12 cellular contexts compared by ENCODE assay signal in genomic region chr11:34640050-34640971, GRCh38. TPM values are rescaled to one million over a fixed set of nuclear protein-coding genes. Genes with fewer than 3 reads are reported as not detected.
A peak's percentile ranks its signal among the peaks of the same experiment; 100 is the strongest.
DNase-seq lines count a peak whose midpoint lies in the region; ATAC-seq and TF ChIP-seq lines count a peak whose summit lies in the region.
"Had no signal": no experiment of that assay in that cellular context is flagged by ENCODE, and none has a peak within 500 bp of the region (broad histone marks: within the 10 kb centered on the region; RNA-seq: fewer than 3 reads in every experiment).

No MANE protein-coding gene starts in this region.

- TF ChIP-seq CTCF in epithelial cell of proximal tubule (conservative IDR thresholded peaks at IDR 0.05; ENCODE audit: low read depth, low read length), result no peak

- POLR2A ChIA-PET in activated CD4-positive, alpha-beta T cell treated with anti-CD3 and anti-CD28 coated beads, Interleukin-2, amount 10 ng/mL, durations not matched to agents 7 days and 5 days (lab: Charles Lee), result no interaction called here

- CTCF ChIA-PET in activated CD4-positive, alpha-beta T cell treated with anti-CD3 and anti-CD28 coated beads, Interleukin-2, amount 10 ng/mL, durations not matched to agents 7 days and 5 days (lab: Charles Lee), result interaction anchor here (1.1 to 1.8 kb wide), 3 partner anchors 9 to 39 kb away, joined by 3 to 7 read pairs (median 3); no protein-coding TSS in a partner anchor

- no peaks in the 10 kb centered on the region for H3K36me3 Mint-ChIP-seq in stimulated activated memory B cell treated with anti-CD40 and anti-IgM and Interleukin-4, amounts not matched to agents 10 μg/mL and 1 μg/mL and 100 μg/mL, for 72 hours
- H3K36me3 Mint-ChIP-seq in activated CD4-positive, alpha-beta T cell treated with anti-CD3 and anti-CD28 coated beads, Interleukin-2, amount 10 ng/mL, durations not matched to agents 7 days and 5 days (ENCODE audit: low read depth), result no peaks in the 10 kb centered on the region
- no peaks in the 10 kb centered on the region for H3K36me3 Mint-ChIP-seq in stimulated activated effector memory CD8-positive, alpha-beta T cell treated with anti-CD3 and anti-CD28 coated beads, Interleukin-12 subunit alpha, Interleukin-12 subunit beta, amount 100 ng/mL, for 72 hours

- H3K27ac Mint-ChIP-seq in stimulated activated memory B cell treated with anti-CD40 and anti-IgM and Interleukin-4, amounts not matched to agents 10 μg/mL and 1 μg/mL and 100 μg/mL, for 72 hours, result peak overlapping the region; percentile 28
- no peak overlapping the region for H3K27ac Mint-ChIP-seq in activated CD4-positive, alpha-beta T cell treated with anti-CD3 and anti-CD28 coated beads, Interleukin-2, amount 10 ng/mL, durations not matched to agents 7 days and 5 days
- no peak overlapping the region for H3K27ac Mint-ChIP-seq in stimulated activated effector memory CD8-positive, alpha-beta T cell treated with anti-CD3 and anti-CD28 coated beads, Interleukin-12 subunit alpha, Interleukin-12 subunit beta, amount 100 ng/mL, for 72 hours
- H3K27ac Mint-ChIP-seq: activated T-helper 2 cell treated with anti-CD3 and anti-CD28 coated beads, Interferon-gamma antibody, Interleukin-2, Interleukin-4, amounts not matched to agents 10 μg/mL and 5 μg/mL and 100 μg/mL, durations not matched to agents 14 hours and 24 hours and 36 hours had no signal

- H3K4me1 Mint-ChIP-seq in stimulated activated memory B cell treated with anti-CD40 and anti-IgM and Interleukin-4, amounts not matched to agents 10 μg/mL and 1 μg/mL and 100 μg/mL, for 72 hours, result no peaks in the 10 kb centered on the region
- no peaks in the 10 kb centered on the region for H3K4me1 Mint-ChIP-seq in activated CD4-positive, alpha-beta T cell treated with anti-CD3 and anti-CD28 coated beads, Interleukin-2, amount 10 ng/mL, durations not matched to agents 7 days and 5 days
- H3K4me1 Mint-ChIP-seq in stimulated activated effector memory CD8-positive, alpha-beta T cell treated with anti-CD3 and anti-CD28 coated beads, Interleukin-12 subunit alpha, Interleukin-12 subunit beta, amount 100 ng/mL, for 72 hours, result no peaks in the 10 kb centered on the region

- no peak overlapping the region for H3K4me3 ChIP-seq in epithelial cell of proximal tubule (ENCODE audit: low read depth, low read length)

- H3K4me3 Mint-ChIP-seq in stimulated activated memory B cell treated with anti-CD40 and anti-IgM and Interleukin-4, amounts not matched to agents 10 μg/mL and 1 μg/mL and 100 μg/mL, for 72 hours, result no peak overlapping the region
- no peak overlapping the region for H3K4me3 Mint-ChIP-seq in activated CD4-positive, alpha-beta T cell treated with anti-CD3 and anti-CD28 coated beads, Interleukin-2, amount 10 ng/mL, durations not matched to agents 7 days and 5 days
- no peak overlapping the region for H3K4me3 Mint-ChIP-seq in stimulated activated effector memory CD8-positive, alpha-beta T cell treated with anti-CD3 and anti-CD28 coated beads, Interleukin-12 subunit alpha, Interleukin-12 subunit beta, amount 100 ng/mL, for 72 hours

- no peaks in the 10 kb centered on the region for H3K9me3 Mint-ChIP-seq in stimulated activated memory B cell treated with anti-CD40 and anti-IgM and Interleukin-4, amounts not matched to agents 10 μg/mL and 1 μg/mL and 100 μg/mL, for 72 hours
- no peaks in the 10 kb centered on the region for H3K9me3 Mint-ChIP-seq in activated CD4-positive, alpha-beta T cell treated with anti-CD3 and anti-CD28 coated beads, Interleukin-2, amount 10 ng/mL, durations not matched to agents 7 days and 5 days
- H3K9me3 Mint-ChIP-seq in stimulated activated effector memory CD8-positive, alpha-beta T cell treated with anti-CD3 and anti-CD28 coated beads, Interleukin-12 subunit alpha, Interleukin-12 subunit beta, amount 100 ng/mL, for 72 hours, result no peaks in the 10 kb centered on the region
- H3K9me3 Mint-ChIP-seq: activated T-helper 2 cell treated with anti-CD3 and anti-CD28 coated beads, Interferon-gamma antibody, Interleukin-2, Interleukin-4, amounts not matched to agents 10 μg/mL and 5 μg/mL and 100 μg/mL, durations not matched to agents 14 hours and 24 hours and 36 hours had no signal

- DNase-seq in HT-29 (ENCODE audit: low spot score) (peak; percentile 98), epithelial cell of proximal tubule (ENCODE audit: low read depth) (peak; percentile 78), activated gamma-delta T cell treated with Interleukin-2 at 50 U/mL for 16 hours (no peak)
- no peak for DNase-seq in stimulated activated CD4-positive, alpha-beta T cell treated with anti-CD3 and anti-CD28 coated beads, Interleukin-15, amount 100 ng/mL, for 24 hours
- no peak for DNase-seq in activated CD4-positive, alpha-beta T cell treated with anti-CD3 and anti-CD28 coated beads, Interleukin-2, amount 10 ng/mL, durations not matched to agents 7 days and 5 days
- DNase-seq in stimulated activated effector memory CD8-positive, alpha-beta T cell treated with anti-CD3 and anti-CD28 coated beads, Interleukin-12 subunit alpha, Interleukin-12 subunit beta, amount 100 ng/mL, for 72 hours (ENCODE audit: low spot score in 2 of 2), result no peak
- DNase-seq: hippocampal formation; NCI-H2081; stimulated activated CD4-positive, alpha-beta T cell treated with anti-CD3 and anti-CD28 coated beads, Interleukin-4, amount 100 ng/mL, for 24 hours had no signal

- no peaks in the 10 kb centered on the region for H3K27me3 Mint-ChIP-seq in stimulated activated memory B cell treated with anti-CD40 and anti-IgM and Interleukin-4, amounts not matched to agents 10 μg/mL and 1 μg/mL and 100 μg/mL, for 72 hours
- peaks cover 32% of the 10 kb centered on the region for H3K27me3 Mint-ChIP-seq in activated CD4-positive, alpha-beta T cell treated with anti-CD3 and anti-CD28 coated beads, Interleukin-2, amount 10 ng/mL, durations not matched to agents 7 days and 5 days

- peak; percentile 96 for ATAC-seq in GM21423 (IDR thresholded peaks at IDR 0.05; ENCODE audit: unreplicated experiment)
- ATAC-seq in stimulated activated memory B cell treated with anti-CD40 and anti-IgM and Interleukin-4, amounts not matched to agents 10 μg/mL and 1 μg/mL and 100 μg/mL, for 72 hours, result no peak
- no peak for ATAC-seq in stimulated activated effector memory CD8-positive, alpha-beta T cell treated with anti-CD3 and anti-CD28 coated beads, Interleukin-12 subunit alpha, Interleukin-12 subunit beta, amount 100 ng/mL, for 72 hours

RNA-seq across cellular contexts. Expression of gene EHF, which starts 19.4 kb away (rescaled TPM):
- 258 and 320 TPM in 2 replicates for total RNA-seq in HT-29 (2014; rRNA removed; shearing (Covaris generic))
- 17.1 and 22.7 TPM in 2 replicates for total RNA-seq in epithelial cell of proximal tubule
- total RNA-seq in activated CD4-positive, alpha-beta T cell treated with anti-CD3 and anti-CD28 coated beads, Interleukin-2, amount 10 ng/mL, durations not matched to agents 7 days and 5 days, result under 1 TPM in 1 of 2 experiments, not detected in 1; 0.47 TPM
- total RNA-seq: activated T-helper 2 cell treated with anti-CD3 and anti-CD28 coated beads, Interferon-gamma antibody, Interleukin-2, Interleukin-4, amounts not matched to agents 10 μg/mL and 5 μg/mL and 100 μg/mL, durations not matched to agents 14 hours and 24 hours and 36 hours had no signal

Comparison
In these comparisons a context has a peak if more than half of its experiments do, and no peak if none do; other contexts are left out.
1. DNase-seq: peak in HT-29 (single experiment) and epithelial cell of proximal tubule (single experiment); none in stimulated activated CD4-positive, alpha-beta T cell treated with anti-CD3 and anti-CD28 coated beads, Interleukin-15, amount 100 ng/mL, for 24 hours (single experiment), activated CD4-positive, alpha-beta T cell treated with anti-CD3 and anti-CD28 coated beads, Interleukin-2, amount 10 ng/mL, durations not matched to agents 7 days and 5 days (single experiment), stimulated activated effector memory CD8-positive, alpha-beta T cell treated with anti-CD3 and anti-CD28 coated beads, Interleukin-12 subunit alpha, Interleukin-12 subunit beta, amount 100 ng/mL, for 72 hours (0 of 2) and activated gamma-delta T cell treated with Interleukin-2 at 50 U/mL for 16 hours (single experiment).
2. RNA of gene EHF, which starts 19.4 kb away (total RNA-seq): 258 to 320 TPM in HT-29 and 17.1 to 22.7 TPM in epithelial cell of proximal tubule; 0.47 TPM in activated CD4-positive, alpha-beta T cell treated with anti-CD3 and anti-CD28 coated beads, Interleukin-2, amount 10 ng/mL, durations not matched to agents 7 days and 5 days; every median in the first group is over 10 times any median in the second.